1 cellular context compared by ENCODE assay signal in the genomic region with DNA sequence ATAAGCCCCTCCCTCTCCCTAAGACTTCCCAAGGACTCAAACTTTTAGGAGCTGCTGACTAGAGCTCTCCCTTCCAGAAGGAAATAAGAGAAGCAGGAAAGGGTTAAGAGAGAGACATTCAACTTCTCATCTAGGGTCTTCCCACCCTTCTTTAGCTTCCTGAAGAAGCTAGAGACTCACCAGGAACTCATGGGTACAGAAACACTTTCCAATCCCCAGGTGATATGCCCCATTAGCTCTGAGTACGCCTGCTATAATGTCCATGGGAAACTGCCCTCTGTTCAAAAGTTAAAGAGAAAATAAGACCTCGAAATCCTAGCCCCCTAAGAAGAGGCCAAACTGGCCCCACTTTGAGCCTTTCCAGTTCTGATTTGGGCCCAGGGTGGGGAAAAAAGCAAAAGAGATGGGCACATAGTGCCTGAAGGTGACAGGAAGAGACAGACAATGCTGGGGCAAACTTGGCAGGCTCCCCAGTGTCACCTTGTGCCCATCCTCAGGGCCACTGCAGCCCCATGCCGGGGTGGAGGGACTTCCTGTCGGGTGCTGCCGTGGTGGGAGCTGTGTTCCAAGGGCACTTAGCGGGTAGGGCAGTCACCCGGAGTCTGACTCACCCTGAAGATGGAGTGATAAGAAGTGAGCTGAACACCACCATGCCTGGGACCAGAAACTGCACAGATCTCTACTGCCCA.
TF ChIP-seq lines count a peak whose summit lies in the region.

No MANE protein-coding gene starts in this region.

TF ChIP-seq in HepG2, 621 proteins besides CTCF, POLR2A, EP300 and RAD21 (continues in another document):
- TF ChIP-seq ZNF569 (CRISPR knock-in tag; IDR thresholded peaks at IDR 0.05; ENCODE audit: borderline replicate concordance), result no peak
- peak; percentile 52; the same call in 1 of the 2 replicates for TF ChIP-seq GABPB1 (CRISPR knock-in tag; IDR thresholded peaks at IDR 0.05)
- TF ChIP-seq ZNF616 (CRISPR knock-in tag; IDR thresholded peaks at IDR 0.05; ENCODE audit: low read depth), result no peak
- no peak for TF ChIP-seq DNMT1 (CRISPR knock-in tag; IDR thresholded peaks at IDR 0.05)
- no peak for TF ChIP-seq SNRNP70 (IDR thresholded peaks at IDR 0.05; ENCODE audit: low read depth, low read length)
- no peak for TF ChIP-seq NFYB (CRISPR knock-in tag; IDR thresholded peaks at IDR 0.05)
- TF ChIP-seq PLRG1 (conservative IDR thresholded peaks at IDR 0.05), result no peak
- no peak for TF ChIP-seq ZNF337 (CRISPR knock-in tag; IDR thresholded peaks at IDR 0.05; ENCODE audit: borderline replicate concordance, low read depth)
- TF ChIP-seq, protein P1, sequence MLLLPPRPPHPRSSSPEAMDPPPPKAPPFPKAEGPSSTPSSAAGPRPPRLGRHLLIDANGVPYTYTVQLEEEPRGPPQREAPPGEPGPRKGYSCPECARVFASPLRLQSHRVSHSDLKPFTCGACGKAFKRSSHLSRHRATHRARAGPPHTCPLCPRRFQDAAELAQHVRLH (CRISPR knock-in tag; IDR thresholded peaks at IDR 0.05; ENCODE audit: borderline replicate concordance, low read depth), result no peak
- TF ChIP-seq ATF3 (CRISPR knock-in tag; IDR thresholded peaks at IDR 0.05), result peak; percentile 52; the same call in 1 of the 2 replicates
- TF ChIP-seq ZNF737 (CRISPR knock-in tag; IDR thresholded peaks at IDR 0.05; ENCODE audit: borderline replicate concordance), result no peak
- TF ChIP-seq RARA (CRISPR knock-in tag; IDR thresholded peaks at IDR 0.05), result peak; percentile 52; the same call in 1 of the 2 replicates
- TF ChIP-seq HNRNPL (IDR thresholded peaks at IDR 0.05; ENCODE audit: low read depth, low read length), result peak; percentile 90
- TF ChIP-seq, protein P2, sequence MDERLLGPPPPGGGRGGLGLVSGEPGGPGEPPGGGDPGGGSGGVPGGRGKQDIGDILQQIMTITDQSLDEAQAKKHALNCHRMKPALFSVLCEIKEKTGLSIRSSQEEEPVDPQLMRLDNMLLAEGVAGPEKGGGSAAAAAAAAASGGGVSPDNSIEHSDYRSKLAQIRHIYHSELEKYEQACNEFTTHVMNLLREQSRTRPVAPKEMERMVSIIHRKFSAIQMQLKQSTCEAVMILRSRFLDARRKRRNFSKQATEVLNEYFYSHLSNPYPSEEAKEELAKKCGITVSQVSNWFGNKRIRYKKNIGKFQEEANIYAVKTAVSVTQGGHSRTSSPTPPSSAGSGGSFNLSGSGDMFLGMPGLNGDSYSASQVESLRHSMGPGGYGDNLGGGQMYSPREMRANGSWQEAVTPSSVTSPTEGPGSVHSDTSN (CRISPR knock-in tag; IDR thresholded peaks at IDR 0.05), result no peak
- TF ChIP-seq E2F5 (CRISPR knock-in tag; conservative IDR thresholded peaks at IDR 0.05), result no peak
- TF ChIP-seq NFE2 (CRISPR knock-in tag; IDR thresholded peaks at IDR 0.05), result no peak
- no peak for TF ChIP-seq ZNF10 (CRISPR knock-in tag; IDR thresholded peaks at IDR 0.05; ENCODE audit: borderline replicate concordance, low read depth)
- no peak for TF ChIP-seq NKX3-1 (CRISPR knock-in tag; IDR thresholded peaks at IDR 0.05)
- no peak for TF ChIP-seq ZNF839 (CRISPR knock-in tag; IDR thresholded peaks at IDR 0.05; ENCODE audit: borderline replicate concordance)
- no peak for TF ChIP-seq SUZ12 (IDR thresholded peaks at IDR 0.05; ENCODE audit: low read depth, low read length)
- no peak for TF ChIP-seq FOXJ3 (CRISPR knock-in tag; IDR thresholded peaks at IDR 0.05; ENCODE audit: borderline replicate concordance)
- TF ChIP-seq NR2F6 (IDR thresholded peaks at IDR 0.05), result no peak
- peak; percentile 20; the same call in 1 of the 2 replicates for TF ChIP-seq NR2F6 (CRISPR knock-in tag; IDR thresholded peaks at IDR 0.05)
- TF ChIP-seq TOE1 (CRISPR knock-in tag; IDR thresholded peaks at IDR 0.05), result no peak
- peak; percentile 90 for TF ChIP-seq FOSL2 (CRISPR knock-in tag; IDR thresholded peaks at IDR 0.05)
- no peak for TF ChIP-seq ZNF784 (CRISPR knock-in tag; IDR thresholded peaks at IDR 0.05; ENCODE audit: borderline replicate concordance)
- TF ChIP-seq, protein P3, sequence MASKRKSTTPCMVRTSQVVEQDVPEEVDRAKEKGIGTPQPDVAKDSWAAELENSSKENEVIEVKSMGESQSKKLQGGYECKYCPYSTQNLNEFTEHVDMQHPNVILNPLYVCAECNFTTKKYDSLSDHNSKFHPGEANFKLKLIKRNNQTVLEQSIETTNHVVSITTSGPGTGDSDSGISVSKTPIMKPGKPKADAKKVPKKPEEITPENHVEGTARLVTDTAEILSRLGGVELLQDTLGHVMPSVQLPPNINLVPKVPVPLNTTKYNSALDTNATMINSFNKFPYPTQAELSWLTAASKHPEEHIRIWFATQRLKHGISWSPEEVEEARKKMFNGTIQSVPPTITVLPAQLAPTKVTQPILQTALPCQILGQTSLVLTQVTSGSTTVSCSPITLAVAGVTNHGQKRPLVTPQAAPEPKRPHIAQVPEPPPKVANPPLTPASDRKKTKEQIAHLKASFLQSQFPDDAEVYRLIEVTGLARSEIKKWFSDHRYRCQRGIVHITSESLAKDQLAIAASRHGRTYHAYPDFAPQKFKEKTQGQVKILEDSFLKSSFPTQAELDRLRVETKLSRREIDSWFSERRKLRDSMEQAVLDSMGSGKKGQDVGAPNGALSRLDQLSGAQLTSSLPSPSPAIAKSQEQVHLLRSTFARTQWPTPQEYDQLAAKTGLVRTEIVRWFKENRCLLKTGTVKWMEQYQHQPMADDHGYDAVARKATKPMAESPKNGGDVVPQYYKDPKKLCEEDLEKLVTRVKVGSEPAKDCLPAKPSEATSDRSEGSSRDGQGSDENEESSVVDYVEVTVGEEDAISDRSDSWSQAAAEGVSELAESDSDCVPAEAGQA (IDR thresholded peaks at IDR 0.05; ENCODE audit: low read depth), result no peak
- TF ChIP-seq, protein P3 (CRISPR knock-in tag; IDR thresholded peaks at IDR 0.05; ENCODE audit: borderline replicate concordance), result no peak
- peak; percentile 59; the same call in 1 of the 2 replicates for TF ChIP-seq ETV5 (CRISPR knock-in tag; IDR thresholded peaks at IDR 0.05; ENCODE audit: borderline replicate concordance)
- no peak for TF ChIP-seq GABPA (IDR thresholded peaks at IDR 0.05; ENCODE audit: low read depth, low read length)
- peak; percentile 26; the same call in 1 of the 2 replicates for TF ChIP-seq GABPA (CRISPR knock-in tag; IDR thresholded peaks at IDR 0.05; ENCODE audit: low read depth)
- TF ChIP-seq, protein P4, sequence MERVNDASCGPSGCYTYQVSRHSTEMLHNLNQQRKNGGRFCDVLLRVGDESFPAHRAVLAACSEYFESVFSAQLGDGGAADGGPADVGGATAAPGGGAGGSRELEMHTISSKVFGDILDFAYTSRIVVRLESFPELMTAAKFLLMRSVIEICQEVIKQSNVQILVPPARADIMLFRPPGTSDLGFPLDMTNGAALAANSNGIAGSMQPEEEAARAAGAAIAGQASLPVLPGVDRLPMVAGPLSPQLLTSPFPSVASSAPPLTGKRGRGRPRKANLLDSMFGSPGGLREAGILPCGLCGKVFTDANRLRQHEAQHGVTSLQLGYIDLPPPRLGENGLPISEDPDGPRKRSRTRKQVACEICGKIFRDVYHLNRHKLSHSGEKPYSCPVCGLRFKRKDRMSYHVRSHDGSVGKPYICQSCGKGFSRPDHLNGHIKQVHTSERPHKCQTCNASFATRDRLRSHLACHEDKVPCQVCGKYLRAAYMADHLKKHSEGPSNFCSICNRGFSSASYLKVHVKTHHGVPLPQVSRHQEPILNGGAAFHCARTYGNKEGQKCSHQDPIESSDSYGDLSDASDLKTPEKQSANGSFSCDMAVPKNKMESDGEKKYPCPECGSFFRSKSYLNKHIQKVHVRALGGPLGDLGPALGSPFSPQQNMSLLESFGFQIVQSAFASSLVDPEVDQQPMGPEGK (CRISPR knock-in tag; IDR thresholded peaks at IDR 0.05), result no peak
- TF ChIP-seq ZBTB33 (CRISPR knock-in tag; IDR thresholded peaks at IDR 0.05), result peak; percentile 97
- no peak for TF ChIP-seq PAX8 (CRISPR knock-in tag; IDR thresholded peaks at IDR 0.05; ENCODE audit: borderline replicate concordance)
- TF ChIP-seq HNRNPK (IDR thresholded peaks at IDR 0.05; ENCODE audit: low read depth, low read length, poor library complexity, severe bottlenecking), result no peak
- TF ChIP-seq NONO (IDR thresholded peaks at IDR 0.05), result no peak
- no peak for TF ChIP-seq NONO (CRISPR knock-in tag; conservative IDR thresholded peaks at IDR 0.05)
- TF ChIP-seq HMG20B (CRISPR knock-in tag; conservative IDR thresholded peaks at IDR 0.05), result no peak
- no peak for TF ChIP-seq ZNF547 (CRISPR knock-in tag; IDR thresholded peaks at IDR 0.05)
- no peak for TF ChIP-seq KDM5B (CRISPR knock-in tag; IDR thresholded peaks at IDR 0.05; ENCODE audit: borderline replicate concordance)
- no peak for TF ChIP-seq ZUFSP (CRISPR knock-in tag; IDR thresholded peaks at IDR 0.05; ENCODE audit: borderline replicate concordance)
